Comparison of ENCODE assay signal across 8 cellular contexts in the genomic region with DNA sequence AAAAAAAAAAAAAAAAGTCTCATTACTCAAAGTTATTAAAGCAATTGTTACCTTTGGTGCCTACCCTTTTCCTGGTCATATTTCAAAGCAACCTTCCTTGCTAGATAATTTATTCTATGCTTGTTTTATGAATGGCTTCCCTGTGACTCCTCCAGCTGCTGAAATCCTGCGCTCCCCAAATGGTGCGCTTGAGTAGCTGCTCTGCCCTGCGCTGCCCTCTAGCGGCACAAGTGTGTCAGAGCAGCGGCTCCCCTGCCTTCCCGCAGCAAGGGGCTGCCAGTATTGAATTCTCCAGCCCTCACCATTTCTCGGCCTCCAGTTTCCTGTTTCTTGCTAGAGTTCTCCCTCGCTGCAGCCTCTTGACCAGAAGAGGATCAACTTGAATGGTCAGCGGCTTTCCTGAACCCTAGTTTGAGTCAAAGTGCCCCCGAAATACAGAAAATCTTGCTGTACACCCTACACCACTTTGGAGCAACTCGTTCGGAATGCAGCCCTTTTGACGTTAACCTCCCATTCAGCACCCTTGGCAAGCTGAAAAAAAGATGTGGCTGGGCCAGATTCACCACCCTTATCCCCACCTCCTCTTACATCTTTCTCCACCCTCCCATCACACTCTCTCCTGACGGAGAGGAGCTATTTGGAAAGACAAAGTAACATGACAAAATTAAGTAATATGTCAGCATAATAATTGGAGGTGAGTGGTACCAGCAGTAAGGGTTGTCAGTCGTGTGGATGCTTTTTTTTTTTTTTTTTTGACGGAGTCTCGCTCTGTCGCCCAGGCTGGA.
DNase-seq lines count a peak whose midpoint lies in the region; ATAC-seq and TF ChIP-seq lines count a peak whose summit lies in the region.

No MANE protein-coding gene starts in this region.

- peaks cover 3% of the 10 kb centered on the region for H3K4me1 ChIP-seq in mesenchymal stem cell (ENCODE audit: control insufficient read depth, insufficient read depth, low read depth, low read length)

- H3K18ac ChIP-seq in mesenchymal stem cell (ENCODE audit: low read depth in 1 of 2, low read length in 2 of 2), result no peak overlapping the region

- no peaks in the 10 kb centered on the region for H3K27me3 ChIP-seq in CD4-positive, alpha-beta T cell (ENCODE audit: control insufficient read depth, insufficient read depth, low read length)
- peaks cover 0 to 7% of the 10 kb centered on the region in 2 experiments for H3K27me3 ChIP-seq in mesenchymal stem cell (ENCODE audit: control insufficient read depth in 1 of 2, insufficient read depth in 1 of 2, low read length in 2 of 2)

- H3K9me3 Mint-ChIP-seq in CD4-positive, alpha-beta T cell, result no peaks in the 10 kb centered on the region
- H3K9me3 Mint-ChIP-seq in activated CD4-positive, alpha-beta memory T cell treated with anti-CD3 and anti-CD28 coated beads, Interleukin-2, amount 10 ng/mL, durations not matched to agents 7 days and 5 days, result no peaks in the 10 kb centered on the region

- no peak overlapping the region for H2AK5ac ChIP-seq in mesenchymal stem cell (ENCODE audit: low read length, severe bottlenecking)

- DNase-seq in CD4-positive, alpha-beta T cell, result peak; percentile 53 to 79 (median 68)
- DNase-seq in NCI-H82 (lab: John Stamatoyannopoulos, UW), result peak; percentile 89
- peak; percentile 79 for DNase-seq in activated CD4-positive, alpha-beta memory T cell treated with anti-CD3 and anti-CD28 coated beads, Interleukin-2, amount 10 ng/mL, durations not matched to agents 7 days and 5 days
- peak; percentile 85 for DNase-seq in ecto neural progenitor cell (ENCODE audit: low spot score)
- peak; percentile 66 for DNase-seq in mesenchymal stem cell
- DNase-seq in stimulated activated CD8-positive, alpha-beta memory T cell treated with anti-CD3 and anti-CD28 coated beads, Interleukin-2, amount 100 ng/mL, for 48 hours (ENCODE audit: low read depth in 2 of 2), result peak; percentile 51 to 62

- no peak overlapping the region for H2BK15ac ChIP-seq in mesenchymal stem cell (ENCODE audit: low read depth, poor library complexity, severe bottlenecking)

- no peak overlapping the region for H3K4me3 ChIP-seq in mesenchymal stem cell (ENCODE audit: insufficient read depth in 1 of 2, low read depth in 1 of 2, low read length in 2 of 2)

- H3K36me3 ChIP-seq in mesenchymal stem cell (ENCODE audit: control insufficient read depth in 1 of 2, insufficient read depth in 2 of 2, low read depth in 1 of 2, low read length in 2 of 2), result no peaks in the 10 kb centered on the region

- H3K4me2 ChIP-seq in mesenchymal stem cell (ENCODE audit: low read length, poor library complexity, severe bottlenecking), result peak overlapping the region; percentile 14

- peak overlapping the region; percentile 57 for H4K8ac ChIP-seq in mesenchymal stem cell (ENCODE audit: low read length)

- no peaks in the 10 kb centered on the region for H3K79me1 ChIP-seq in mesenchymal stem cell (replicated peaks; ENCODE audit: low read length, poor library complexity, severe bottlenecking)

- peaks cover 13% of the 10 kb centered on the region for H3K27me3 Mint-ChIP-seq in CD4-positive, alpha-beta T cell
- peaks cover 16% of the 10 kb centered on the region for H3K27me3 Mint-ChIP-seq in activated CD4-positive, alpha-beta memory T cell treated with anti-CD3 and anti-CD28 coated beads, Interleukin-2, amount 10 ng/mL, durations not matched to agents 7 days and 5 days

- no peaks in the 10 kb centered on the region for H3K36me3 Mint-ChIP-seq in CD4-positive, alpha-beta T cell (ENCODE audit: low read depth)
- H3K36me3 Mint-ChIP-seq in activated CD4-positive, alpha-beta memory T cell treated with anti-CD3 and anti-CD28 coated beads, Interleukin-2, amount 10 ng/mL, durations not matched to agents 7 days and 5 days (ENCODE audit: low read depth), result no peaks in the 10 kb centered on the region

- ATAC-seq in CD4-positive, alpha-beta T cell (ENCODE audit: poor library complexity), result peak; percentile 93
- peak; percentile 87 for ATAC-seq in GM19395 (IDR thresholded peaks at IDR 0.05; ENCODE audit: unreplicated experiment)
- peak; percentile 77 for ATAC-seq in HG03469 (IDR thresholded peaks at IDR 0.05; ENCODE audit: unreplicated experiment)

- no peaks in the 10 kb centered on the region for H3K9me3 ChIP-seq in CD4-positive, alpha-beta T cell (ENCODE audit: control insufficient read depth, low read length)
- H3K9me3 ChIP-seq in mesenchymal stem cell (ENCODE audit: control insufficient read depth, low read length), result no peaks in the 10 kb centered on the region

- H2BK120ac ChIP-seq in mesenchymal stem cell (ENCODE audit: low read depth, low read length), result no peak overlapping the region

- TF ChIP-seq CTCF in CD4-positive, alpha-beta T cell (IDR thresholded peaks at IDR 0.05), result peak; percentile 93

- no peak overlapping the region for H3K4me3 Mint-ChIP-seq in CD4-positive, alpha-beta T cell
- no peak overlapping the region for H3K4me3 Mint-ChIP-seq in activated CD4-positive, alpha-beta memory T cell treated with anti-CD3 and anti-CD28 coated beads, Interleukin-2, amount 10 ng/mL, durations not matched to agents 7 days and 5 days

- WGBS in mesenchymal stem cell, result 38% methylated on average over 15 of the region's 18 CpGs

- H3K27ac Mint-ChIP-seq in CD4-positive, alpha-beta T cell, result no peak overlapping the region
- no peak overlapping the region for H3K27ac Mint-ChIP-seq in activated CD4-positive, alpha-beta memory T cell treated with anti-CD3 and anti-CD28 coated beads, Interleukin-2, amount 10 ng/mL, durations not matched to agents 7 days and 5 days

- H3K23ac ChIP-seq in mesenchymal stem cell (ENCODE audit: low read length in 2 of 2), result no peak overlapping the region

- CTCF ChIA-PET in CD4-positive, alpha-beta T cell (lab: Charles Lee), result interaction anchor here (0.6 to 2.1 kb wide), 13 partner anchors 9 to 234 kb away, joined by 3 to 13 read pairs (median 4); no protein-coding TSS in a partner anchor
- CTCF ChIA-PET in activated CD4-positive, alpha-beta memory T cell treated with anti-CD3 and anti-CD28 coated beads, Interleukin-2, amount 10 ng/mL, durations not matched to agents 7 days and 5 days (lab: Charles Lee), result interaction anchor here (0.6 to 12.1 kb wide), 36 partner anchors 8 to 1188 kb away, joined by 3 to 128 read pairs (median 4); a partner anchor contains a TSS

- no peak overlapping the region for H3K27ac ChIP-seq in CD4-positive, alpha-beta T cell (ENCODE audit: low read depth, low read length)
- no peak overlapping the region for H3K27ac ChIP-seq in mesenchymal stem cell (ENCODE audit: low read length, poor library complexity, severe bottlenecking)

- H2BK5ac ChIP-seq in mesenchymal stem cell (ENCODE audit: low read depth, low read length, poor library complexity, severe bottlenecking), result no peak overlapping the region

- no peak overlapping the region for H2BK12ac ChIP-seq in mesenchymal stem cell (ENCODE audit: low read length in 2 of 2)

- H3K4ac ChIP-seq in mesenchymal stem cell (ENCODE audit: low read depth in 1 of 2, low read length in 2 of 2), result no peak overlapping the region

- H2AFZ ChIP-seq in mesenchymal stem cell (ENCODE audit: low read depth, low read length), result no peak overlapping the region

- H3K14ac ChIP-seq in mesenchymal stem cell (ENCODE audit: low read length in 2 of 2), result no peak overlapping the region

- H4K91ac ChIP-seq in mesenchymal stem cell (ENCODE audit: low read length), result no peak overlapping the region

- intact Hi-C loops in CD4-positive, alpha-beta T cell (cut with DNase I, micrococcal nuclease), result loop anchor here (2.0 to 5.0 kb wide), 4 partner anchors 69 to 555 kb away; no protein-coding TSS in a partner anchor

- H3K4me1 Mint-ChIP-seq in CD4-positive, alpha-beta T cell (ENCODE audit: low read depth), result peaks cover 5% of the 10 kb centered on the region
- H3K4me1 Mint-ChIP-seq in activated CD4-positive, alpha-beta memory T cell treated with anti-CD3 and anti-CD28 coated beads, Interleukin-2, amount 10 ng/mL, durations not matched to agents 7 days and 5 days, result peaks cover 8% of the 10 kb centered on the region

- H3K9ac ChIP-seq in mesenchymal stem cell (ENCODE audit: low read length), result no peak overlapping the region

- POLR2A ChIA-PET in CD4-positive, alpha-beta T cell (lab: Charles Lee), result interaction anchor here (1.3 to 1.5 kb wide), 2 partner anchors 12 to 233 kb away, joined by 3 to 6 read pairs; no protein-coding TSS in a partner anchor
- POLR2A ChIA-PET in activated CD4-positive, alpha-beta memory T cell treated with anti-CD3 and anti-CD28 coated beads, Interleukin-2, amount 10 ng/mL, durations not matched to agents 7 days and 5 days (lab: Charles Lee), result interaction anchor here (1.6 kb wide), 1 partner anchor 68 kb away, joined by 4 read pairs; a partner anchor contains a TSS
